In genomic region chr19:18848860-18849661, GRCh38 we compare ENCODE assay signal across 8 cellular contexts. TPM values are rescaled to one million over a fixed set of nuclear protein-coding genes. Genes with fewer than 3 reads are reported as not detected.
DNase-seq lines count a peak whose midpoint lies in the region; ATAC-seq and TF ChIP-seq lines count a peak whose summit lies in the region.

No MANE protein-coding gene starts in this region.

- H2BK12ac ChIP-seq in mesenchymal stem cell (ENCODE audit: low read length in 2 of 2) = peak overlapping the region in 1 of 2 experiments; percentile 15

- H2AFZ ChIP-seq in mesenchymal stem cell (ENCODE audit: low read depth, low read length) = no peak overlapping the region

- peak; percentile 80 for DNase-seq in AG08395 (ENCODE audit: low spot score)
- DNase-seq in NOMO-1 treated with dmso at 0.1 percent for 144 hours (lab: John Stamatoyannopoulos, UW; ENCODE audit: unreplicated experiment) = peak; percentile 53
- DNase-seq in colonic mucosa = peak; percentile 46
- no peak for DNase-seq in mesenchymal stem cell
- peak; percentile 49 for DNase-seq in transverse colon
- no peak for DNase-seq in cerebellar nuclear complex (lab: John Stamatoyannopoulos, UW)
- no peak for DNase-seq in GM13977 (ENCODE audit: low spot score)

- H3K4me3 ChIP-seq in colonic mucosa (no peak overlapping the region), mesenchymal stem cell (ENCODE audit: insufficient read depth in 1 of 2, low read depth in 1 of 2, low read length in 2 of 2) (peak overlapping the region in 1 of 2 experiments; percentile 69), transverse colon (no peak overlapping the region)

- TF ChIP-seq CTCF in colonic mucosa (IDR thresholded peaks at IDR 0.05) = no peak
- no peak for TF ChIP-seq CTCF in transverse colon (IDR thresholded peaks at IDR 0.05)
- no peak for TF ChIP-seq CTCF in GM13977 (IDR thresholded peaks at IDR 0.05; ENCODE audit: extremely low read depth, insufficient read depth, missing control alignments)

- WGBS in mesenchymal stem cell = 80% methylated on average over 23 of the region's 23 CpGs
- WGBS in transverse colon (ENCODE audit: low coverage in 1 of 2), 2 donors = 72 to 89% methylated on average over 7 to 23 of the region's 23 CpGs

- no peaks in the 10 kb centered on the region for H3K9me3 ChIP-seq in colonic mucosa
- no peaks in the 10 kb centered on the region for H3K9me3 ChIP-seq in mesenchymal stem cell (ENCODE audit: control insufficient read depth, low read length)
- H3K9me3 ChIP-seq in transverse colon = no peaks in the 10 kb centered on the region

- H3K27me3 ChIP-seq in colonic mucosa (no peaks in the 10 kb centered on the region), mesenchymal stem cell (ENCODE audit: control insufficient read depth in 1 of 2, insufficient read depth in 1 of 2, low read length in 2 of 2) (no peaks in the 10 kb centered on the region), transverse colon (no peaks in the 10 kb centered on the region)

- peak overlapping the region; percentile 55 for H3K27ac ChIP-seq in colonic mucosa
- H3K27ac ChIP-seq in mesenchymal stem cell (ENCODE audit: low read length, poor library complexity, severe bottlenecking) = no peak overlapping the region
- peak overlapping the region; percentile 53 to 78 (median 69) for H3K27ac ChIP-seq in transverse colon

- H3K23ac ChIP-seq in mesenchymal stem cell (ENCODE audit: low read length in 2 of 2) = peak overlapping the region in 1 of 2 experiments; percentile 35

- no peak overlapping the region for H2BK15ac ChIP-seq in mesenchymal stem cell (ENCODE audit: low read depth, poor library complexity, severe bottlenecking)

- peak overlapping the region; percentile 26 for H2AK5ac ChIP-seq in mesenchymal stem cell (ENCODE audit: low read length, severe bottlenecking)

- H3K18ac ChIP-seq in mesenchymal stem cell (ENCODE audit: low read depth in 1 of 2, low read length in 2 of 2) = peak overlapping the region in 1 of 2 experiments; percentile 11

- H3K14ac ChIP-seq in mesenchymal stem cell (ENCODE audit: low read length in 2 of 2) = peak overlapping the region in 1 of 2 experiments; percentile 18

- no peak overlapping the region for H2BK5ac ChIP-seq in mesenchymal stem cell (ENCODE audit: low read depth, low read length, poor library complexity, severe bottlenecking)

- intact Hi-C loops in colonic mucosa (cut with DNase I) (loop anchor here (5.0 to 10.0 kb wide), 3 partner anchors 164 to 394 kb away; partner anchors contain the start of gene CRTC1), transverse colon (cut with DNase I; ENCODE audit: low total_unique reads) (loop anchor here (5.0 kb wide), 1 partner anchor 257 kb away; no protein-coding TSS in a partner anchor)

- no peak for TF ChIP-seq POLR2A in transverse colon (IDR thresholded peaks at IDR 0.05)

- H3K36me3 ChIP-seq in colonic mucosa (peaks cover 23% of the 10 kb centered on the region), mesenchymal stem cell (ENCODE audit: control insufficient read depth in 1 of 2, insufficient read depth in 2 of 2, low read depth in 1 of 2, low read length in 2 of 2) (peaks cover 41 to 70% of the 10 kb centered on the region in 2 experiments), transverse colon (peaks cover 0 to 32% (median 16%) of the 10 kb centered on the region in 4 donors)

- in situ Hi-C loops in transverse colon (cut with MboI; ENCODE audit: low pct_ligation_motif_present in 1 of 4, low pct_unique_long_range_greater_than_20kb in 1 of 4, low sequenced_read_pairs in 3 of 4) = loop anchor here in 3 of 4 donors (10.0 to 25.0 kb wide), 3 partner anchors 254 to 387 kb away; partner anchors contain the start of gene REX1BD (in 2 of the 3)
- in situ Hi-C loops in GM13977 (cut with MboI; ENCODE audit: low pct_unique_long_range_greater_than_20kb, low sequenced_read_pairs, unreplicated experiment) = no loop called here

- H3K4me1 ChIP-seq in colonic mucosa (peaks cover 9% of the 10 kb centered on the region), mesenchymal stem cell (ENCODE audit: control insufficient read depth, insufficient read depth, low read depth, low read length) (peaks cover 25% of the 10 kb centered on the region), transverse colon (peaks cover 20 to 40% (median 34%) of the 10 kb centered on the region in 4 donors)

- H4K91ac ChIP-seq in mesenchymal stem cell (ENCODE audit: low read length) = no peak overlapping the region

- H2BK120ac ChIP-seq in mesenchymal stem cell (ENCODE audit: low read depth, low read length) = no peak overlapping the region

- peak overlapping the region in 1 of 2 experiments; percentile 20 for H3K4ac ChIP-seq in mesenchymal stem cell (ENCODE audit: low read depth in 1 of 2, low read length in 2 of 2)

- no peak for TF ChIP-seq EP300 in transverse colon (IDR thresholded peaks at IDR 0.05; ENCODE audit: low read depth)

- no peak for ATAC-seq in GM19455 (IDR thresholded peaks at IDR 0.05; ENCODE audit: unreplicated experiment)

- H4K8ac ChIP-seq in mesenchymal stem cell (ENCODE audit: low read length) = peak overlapping the region; percentile 12

- H3K4me2 ChIP-seq in mesenchymal stem cell (ENCODE audit: low read length, poor library complexity, severe bottlenecking) = no peak overlapping the region

- peaks cover 51% of the 10 kb centered on the region for H3K79me1 ChIP-seq in mesenchymal stem cell (replicated peaks; ENCODE audit: low read length, poor library complexity, severe bottlenecking)

- H3K9ac ChIP-seq in colonic mucosa (ENCODE audit: low read depth in 2 of 2, low read length in 2 of 2) (no peak overlapping the region), mesenchymal stem cell (ENCODE audit: low read length) (peak overlapping the region; percentile 87)

RNA-seq across cellular contexts. Expression of gene UPF1, which starts 17.3 kb away (rescaled TPM):
- total RNA-seq in colonic mucosa (100 to 1,000 TPM in 1 of 2 donors, 10 to 100 TPM in 1; 77.5 to 113 TPM), transverse colon (100 to 1,000 TPM in 1 of 4 donors, 10 to 100 TPM in 3; 84.2 to 153 (median 91.9) TPM)
- polyA plus RNA-seq in mesenchymal stem cell (2013, experiment 1 of 2) = 16.0 TPM
- 15.0 TPM for polyA plus RNA-seq in mesenchymal stem cell (2013, experiment 2 of 2)

RNA-seq across cellular contexts. Expression of gene CERS1, which starts 46.9 kb away (rescaled TPM):
- total RNA-seq in colonic mucosa = under 1 TPM; 0.15 to 0.58 TPM
- polyA plus RNA-seq in mesenchymal stem cell (2013, experiment 1 of 2) = 1.5 TPM
- polyA plus RNA-seq in mesenchymal stem cell (2013, experiment 2 of 2) = 1.6 TPM
- not detected for total RNA-seq in transverse colon

RNA-seq across cellular contexts. Expression of gene COMP, which starts 58.0 kb away (rescaled TPM):
- total RNA-seq in colonic mucosa (under 1 TPM in 1 of 2 donors, not detected in 1; 0.13 TPM), transverse colon (under 1 TPM in 2 of 4 donors, not detected in 2; 0.32 to 0.55 TPM)
- not detected for polyA plus RNA-seq in mesenchymal stem cell (2013, experiment 1 of 2)
- not detected for polyA plus RNA-seq in mesenchymal stem cell (2013, experiment 2 of 2)

Comparison
In these comparisons a context has a peak if more than half of its experiments do, and no peak if none do; other contexts are left out.
1. DNase-seq: peak in AG08395 (single experiment), NOMO-1 treated with dmso at 0.1 percent for 144 hours (single experiment), colonic mucosa (single experiment) and transverse colon (single experiment); none in mesenchymal stem cell (single experiment), cerebellar nuclear complex (0 of 2) and GM13977 (single experiment).